1 cellular context compared by ENCODE assay signal in the genomic region with DNA sequence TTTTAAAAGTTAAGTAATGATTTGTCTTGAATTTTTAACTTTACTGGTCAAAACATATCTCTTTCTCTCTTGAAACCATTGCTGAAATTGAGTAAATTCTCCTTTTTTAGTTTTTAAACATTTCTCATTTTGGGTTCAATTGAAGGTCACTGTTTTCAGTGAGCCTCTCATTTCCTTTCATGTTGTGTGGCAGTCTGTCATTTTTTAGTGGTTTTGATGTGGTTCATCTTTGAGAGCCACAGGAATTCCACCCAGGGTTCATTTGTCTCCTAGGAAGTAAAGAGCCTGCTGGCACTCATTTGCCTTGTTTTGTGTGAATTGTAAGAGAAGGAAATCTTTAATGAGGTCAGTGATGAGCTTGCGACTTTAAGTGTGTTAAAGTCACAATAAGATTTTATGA.
TF ChIP-seq lines count a peak whose summit lies in the region.

No MANE protein-coding gene starts in this region.

TF ChIP-seq in GM23338, 12 proteins besides CTCF, POLR2A, EP300 and RAD21 (continued from another document):
- TF ChIP-seq, protein P1, sequence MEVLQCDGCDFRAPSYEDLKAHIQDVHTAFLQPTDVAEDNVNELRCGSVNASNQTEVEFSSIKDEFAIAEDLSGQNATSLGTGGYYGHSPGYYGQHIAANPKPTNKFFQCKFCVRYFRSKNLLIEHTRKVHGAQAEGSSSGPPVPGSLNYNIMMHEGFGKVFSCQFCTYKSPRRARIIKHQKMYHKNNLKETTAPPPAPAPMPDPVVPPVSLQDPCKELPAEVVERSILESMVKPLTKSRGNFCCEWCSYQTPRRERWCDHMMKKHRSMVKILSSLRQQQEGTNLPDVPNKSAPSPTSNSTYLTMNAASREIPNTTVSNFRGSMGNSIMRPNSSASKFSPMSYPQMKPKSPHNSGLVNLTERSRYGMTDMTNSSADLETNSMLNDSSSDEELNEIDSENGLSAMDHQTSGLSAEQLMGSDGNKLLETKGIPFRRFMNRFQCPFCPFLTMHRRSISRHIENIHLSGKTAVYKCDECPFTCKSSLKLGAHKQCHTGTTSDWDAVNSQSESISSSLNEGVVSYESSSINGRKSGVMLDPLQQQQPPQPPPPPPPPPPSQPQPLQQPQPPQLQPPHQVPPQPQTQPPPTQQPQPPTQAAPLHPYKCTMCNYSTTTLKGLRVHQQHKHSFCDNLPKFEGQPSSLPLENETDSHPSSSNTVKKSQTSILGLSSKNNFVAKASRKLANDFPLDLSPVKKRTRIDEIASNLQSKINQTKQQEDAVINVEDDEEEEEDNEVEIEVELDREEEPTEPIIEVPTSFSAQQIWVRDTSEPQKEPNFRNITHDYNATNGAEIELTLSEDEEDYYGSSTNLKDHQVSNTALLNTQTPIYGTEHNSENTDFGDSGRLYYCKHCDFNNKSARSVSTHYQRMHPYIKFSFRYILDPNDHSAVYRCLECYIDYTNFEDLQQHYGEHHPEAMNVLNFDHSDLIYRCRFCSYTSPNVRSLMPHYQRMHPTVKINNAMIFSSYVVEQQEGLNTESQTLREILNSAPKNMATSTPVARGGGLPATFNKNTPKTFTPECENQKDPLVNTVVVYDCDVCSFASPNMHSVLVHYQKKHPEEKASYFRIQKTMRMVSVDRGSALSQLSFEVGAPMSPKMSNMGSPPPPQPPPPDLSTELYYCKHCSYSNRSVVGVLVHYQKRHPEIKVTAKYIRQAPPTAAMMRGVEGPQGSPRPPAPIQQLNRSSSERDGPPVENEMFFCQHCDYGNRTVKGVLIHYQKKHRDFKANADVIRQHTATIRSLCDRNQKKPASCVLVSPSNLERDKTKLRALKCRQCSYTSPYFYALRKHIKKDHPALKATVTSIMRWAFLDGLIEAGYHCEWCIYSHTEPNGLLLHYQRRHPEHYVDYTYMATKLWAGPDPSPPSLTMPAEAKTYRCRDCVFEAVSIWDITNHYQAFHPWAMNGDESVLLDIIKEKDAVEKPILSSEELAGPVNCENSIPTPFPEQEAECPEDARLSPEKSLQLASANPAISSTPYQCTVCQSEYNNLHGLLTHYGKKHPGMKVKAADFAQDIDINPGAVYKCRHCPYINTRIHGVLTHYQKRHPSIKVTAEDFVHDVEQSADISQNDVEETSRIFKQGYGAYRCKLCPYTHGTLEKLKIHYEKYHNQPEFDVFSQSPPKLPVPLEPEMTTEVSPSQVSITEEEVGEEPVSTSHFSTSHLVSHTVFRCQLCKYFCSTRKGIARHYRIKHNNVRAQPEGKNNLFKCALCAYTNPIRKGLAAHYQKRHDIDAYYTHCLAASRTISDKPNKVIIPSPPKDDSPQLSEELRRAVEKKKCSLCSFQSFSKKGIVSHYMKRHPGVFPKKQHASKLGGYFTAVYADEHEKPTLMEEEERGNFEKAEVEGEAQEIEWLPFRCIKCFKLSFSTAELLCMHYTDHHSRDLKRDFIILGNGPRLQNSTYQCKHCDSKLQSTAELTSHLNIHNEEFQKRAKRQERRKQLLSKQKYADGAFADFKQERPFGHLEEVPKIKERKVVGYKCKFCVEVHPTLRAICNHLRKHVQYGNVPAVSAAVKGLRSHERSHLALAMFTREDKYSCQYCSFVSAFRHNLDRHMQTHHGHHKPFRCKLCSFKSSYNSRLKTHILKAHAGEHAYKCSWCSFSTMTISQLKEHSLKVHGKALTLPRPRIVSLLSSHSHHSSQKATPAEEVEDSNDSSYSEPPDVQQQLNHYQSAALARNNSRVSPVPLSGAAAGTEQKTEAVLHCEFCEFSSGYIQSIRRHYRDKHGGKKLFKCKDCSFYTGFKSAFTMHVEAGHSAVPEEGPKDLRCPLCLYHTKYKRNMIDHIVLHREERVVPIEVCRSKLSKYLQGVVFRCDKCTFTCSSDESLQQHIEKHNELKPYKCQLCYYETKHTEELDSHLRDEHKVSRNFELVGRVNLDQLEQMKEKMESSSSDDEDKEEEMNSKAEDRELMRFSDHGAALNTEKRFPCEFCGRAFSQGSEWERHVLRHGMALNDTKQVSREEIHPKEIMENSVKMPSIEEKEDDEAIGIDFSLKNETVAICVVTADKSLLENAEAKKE (CRISPR knock-in tag; IDR thresholded peaks at IDR 0.05) = no peak
- TF ChIP-seq ZNF331 (CRISPR knock-in tag; IDR thresholded peaks at IDR 0.05; ENCODE audit: low read depth) (no peak), JUNB (IDR thresholded peaks at IDR 0.05; ENCODE audit: unreplicated experiment) (no peak), CREB1 (CRISPR knock-in tag; IDR thresholded peaks at IDR 0.05; ENCODE audit: low read depth) (no peak), EZH2phosphoT487 (IDR thresholded peaks at IDR 0.05; ENCODE audit: unreplicated experiment) (no peak), POLR2AphosphoS5 (IDR thresholded peaks at IDR 0.05; ENCODE audit: low read depth) (no peak)
TF ChIP-seq in GM23338: peak in this region for 0.
